In genomic region chr3:144491333-144491732, GRCh38 we compare ENCODE assay signal across 28 cellular contexts.
A peak's percentile ranks its signal among the peaks of the same experiment; 100 is the strongest.
DNase-seq lines count a peak whose midpoint lies in the region; ATAC-seq, FAIRE-seq and TF ChIP-seq lines count a peak whose summit lies in the region.
"Had no signal": no experiment of that assay in that cellular context is flagged by ENCODE, and none has a peak within 500 bp of the region (broad histone marks: within the 10 kb centered on the region; RNA-seq: fewer than 3 reads in every experiment).

No MANE protein-coding gene starts in this region.

- no peaks in the 10 kb centered on the region for H3K79me2 ChIP-seq in DND-41 (ENCODE audit: insufficient read depth, low read length)
- H3K79me2 ChIP-seq in endothelial cell of umbilical vein (ENCODE audit: control insufficient read depth, insufficient read depth, low read length) = no peaks in the 10 kb centered on the region

- peak; percentile 37; the same call in 2 of the 3 replicates for ATAC-seq in DND-41 (ENCODE audit: insufficient read depth, low read depth)
- peak; percentile 17; the same call in 1 of the 2 replicates for ATAC-seq in IMR-90 (ENCODE audit: low read depth)
- no peak for ATAC-seq in T-helper 17 cell
- ATAC-seq: activated CD4-positive, CD25-positive, alpha-beta regulatory T cell treated with anti-CD3 and anti-CD28 coated beads, Interleukin-2, amount 50 U/mL, for 24 hours; activated T-cell treated with anti-CD3 and anti-CD28 coated beads, Interleukin-2, amount 50 U/mL, for 72 hours; gastroesophageal sphincter; psoas muscle; sciatic nerve had no signal

- H3K36me3 Mint-ChIP-seq in MCF 10A (ENCODE audit: insufficient read depth, unreplicated experiment) (no peaks in the 10 kb centered on the region), T-helper 17 cell (ENCODE audit: low read depth) (no peaks in the 10 kb centered on the region)
- H3K36me3 Mint-ChIP-seq: activated CD4-positive, alpha-beta memory T cell treated with anti-CD3 and anti-CD28 coated beads for 36 hours; activated naive CD4-positive, alpha-beta T cell treated with anti-CD3 and anti-CD28 coated beads, Interleukin-2, amount 10 ng/mL, durations not matched to agents 7 days and 5 days; naive B cell had no signal

- no peak overlapping the region for H2AFZ ChIP-seq in DND-41 (ENCODE audit: low read depth, low read length)
- H2AFZ ChIP-seq in IMR-90 (replicated peaks; ENCODE audit: low read length, poor library complexity) = no peak overlapping the region
- H2AFZ ChIP-seq in endothelial cell of umbilical vein (ENCODE audit: low read depth, low read length) = peak overlapping the region; percentile 17
- peak overlapping the region; percentile 76 for H2AFZ ChIP-seq in mesenchymal stem cell (ENCODE audit: low read depth, low read length)

- H3K4me1 Mint-ChIP-seq in MCF 10A (ENCODE audit: insufficient read depth, unreplicated experiment) (no peaks in the 10 kb centered on the region), T-helper 17 cell (no peaks in the 10 kb centered on the region)
- H3K4me1 Mint-ChIP-seq: activated naive CD4-positive, alpha-beta T cell treated with anti-CD3 and anti-CD28 coated beads, Interleukin-2, amount 10 ng/mL, durations not matched to agents 7 days and 5 days; naive B cell had no signal

- H3K27me3 ChIP-seq in DND-41 (ENCODE audit: insufficient read depth, low read length, poor library complexity) (no peaks in the 10 kb centered on the region), IMR-90 (ENCODE audit: control insufficient read depth, insufficient read depth, low read length) (no peaks in the 10 kb centered on the region), endothelial cell of umbilical vein (ENCODE audit: control insufficient read depth in 2 of 2, insufficient read depth in 2 of 2, low read length in 2 of 2) (no peaks in the 10 kb centered on the region), mesenchymal stem cell (ENCODE audit: control insufficient read depth in 1 of 2, insufficient read depth in 1 of 2, low read length in 2 of 2) (no peaks in the 10 kb centered on the region)
- H3K27me3 ChIP-seq: brain microvascular endothelial cell, dorsolateral prefrontal cortex, gastroesophageal sphincter, SJSA1, tibial nerve had no signal

- H4K8ac ChIP-seq in IMR-90 (ENCODE audit: low read depth in 2 of 2, low read length in 2 of 2) (no peak overlapping the region), mesenchymal stem cell (ENCODE audit: low read length) (no peak overlapping the region)

- no peak overlapping the region for H3K27ac ChIP-seq in DND-41 (ENCODE audit: low read length)
- no peak overlapping the region for H3K27ac ChIP-seq in IMR-90 (ENCODE audit: insufficient read depth, low read length)
- no peak overlapping the region for H3K27ac ChIP-seq in endothelial cell of umbilical vein (ENCODE audit: insufficient read depth, low read depth, low read length)
- no peak overlapping the region for H3K27ac ChIP-seq in mesenchymal stem cell (ENCODE audit: low read length, poor library complexity, severe bottlenecking)
- H3K27ac ChIP-seq: brain microvascular endothelial cell, dorsolateral prefrontal cortex, gastroesophageal sphincter, left ventricle myocardium inferior, psoas muscle, SJSA1, tibial nerve had no signal

- H3K14ac ChIP-seq in IMR-90 (replicated peaks; ENCODE audit: low read depth, low read length) (no peak overlapping the region), mesenchymal stem cell (ENCODE audit: low read length in 2 of 2) (no peak overlapping the region)

- no peak for TF ChIP-seq RAD21 in IMR-90 (IDR thresholded peaks at IDR 0.05; ENCODE audit: low read length)

- no peak overlapping the region for H4K91ac ChIP-seq in IMR-90 (ENCODE audit: insufficient read depth, low read depth, low read length)
- H4K91ac ChIP-seq in mesenchymal stem cell (ENCODE audit: low read length) = no peak overlapping the region

- H3K9me1 ChIP-seq in IMR-90 (ENCODE audit: insufficient read depth, low read length) (no peaks in the 10 kb centered on the region), endothelial cell of umbilical vein (replicated peaks; ENCODE audit: control insufficient read depth, extremely low read depth, insufficient read depth, low read length) (no peaks in the 10 kb centered on the region)

- no peaks in the 10 kb centered on the region for H4K20me1 ChIP-seq in DND-41 (ENCODE audit: insufficient read depth, low read length)
- H4K20me1 ChIP-seq in IMR-90 (ENCODE audit: insufficient read depth, low read length) = no peaks in the 10 kb centered on the region
- H4K20me1 ChIP-seq in endothelial cell of umbilical vein (replicated peaks; ENCODE audit: control insufficient read depth, extremely low read depth, insufficient read depth, low read length) = no peaks in the 10 kb centered on the region

- H3K4me3 Mint-ChIP-seq in MCF 10A (ENCODE audit: unreplicated experiment) = no peak overlapping the region
- H3K4me3 Mint-ChIP-seq in T-helper 17 cell = no peak overlapping the region
- H3K4me3 Mint-ChIP-seq: activated CD4-positive, alpha-beta memory T cell treated with anti-CD3 and anti-CD28 coated beads for 36 hours; activated naive CD4-positive, alpha-beta T cell treated with anti-CD3 and anti-CD28 coated beads, Interleukin-2, amount 10 ng/mL, durations not matched to agents 7 days and 5 days; activated T-cell treated with anti-CD3 and anti-CD28 coated beads, Interleukin-2, amount 50 U/mL, for 72 hours; naive B cell had no signal

- no peak overlapping the region for H3K4ac ChIP-seq in IMR-90 (ENCODE audit: low read depth, low read length)
- H3K4ac ChIP-seq in mesenchymal stem cell (ENCODE audit: low read depth in 1 of 2, low read length in 2 of 2) = no peak overlapping the region

- H2BK120ac ChIP-seq in IMR-90 (ENCODE audit: low read depth, low read length) (no peak overlapping the region), mesenchymal stem cell (ENCODE audit: low read depth, low read length) (no peak overlapping the region)

- H4K5ac ChIP-seq in IMR-90 (ENCODE audit: low read depth, low read length) = no peak overlapping the region

- H3K4me3 ChIP-seq in DND-41 (ENCODE audit: low read depth in 1 of 2, low read length in 2 of 2) = no peak overlapping the region
- no peak overlapping the region for H3K4me3 ChIP-seq in IMR-90 (ENCODE audit: insufficient read depth, low read depth, low read length)
- H3K4me3 ChIP-seq in endothelial cell of umbilical vein (replicated peaks in 1 of 3; ENCODE audit: insufficient read depth in 1 of 3, low read depth in 1 of 3, low read length in 3 of 3) = no peak overlapping the region
- no peak overlapping the region for H3K4me3 ChIP-seq in mesenchymal stem cell (ENCODE audit: insufficient read depth in 1 of 2, low read depth in 1 of 2, low read length in 2 of 2)
- H3K4me3 ChIP-seq: dorsolateral prefrontal cortex, gastroesophageal sphincter, left ventricle myocardium inferior, psoas muscle, SJSA1, tibial nerve had no signal

- H2AK9ac ChIP-seq in IMR-90 (replicated peaks; ENCODE audit: low read depth, low read length, poor library complexity) = no peak overlapping the region

- H3K79me1 ChIP-seq in IMR-90 (ENCODE audit: low read depth in 1 of 2, low read length in 2 of 2) (no peaks in the 10 kb centered on the region), mesenchymal stem cell (replicated peaks; ENCODE audit: low read length, poor library complexity, severe bottlenecking) (no peaks in the 10 kb centered on the region)

- H3K9me3 ChIP-seq in DND-41 (ENCODE audit: insufficient read depth, low read length, severe bottlenecking) = no peaks in the 10 kb centered on the region
- no peaks in the 10 kb centered on the region for H3K9me3 ChIP-seq in IMR-90 (ENCODE audit: control insufficient read depth, insufficient read depth, low read length)
- no peaks in the 10 kb centered on the region for H3K9me3 ChIP-seq in endothelial cell of umbilical vein (replicated peaks; ENCODE audit: control insufficient read depth, insufficient read depth, low read length)
- H3K9me3 ChIP-seq in mesenchymal stem cell (ENCODE audit: control insufficient read depth, low read length) = no peaks in the 10 kb centered on the region
- H3K9me3 ChIP-seq in T-helper 17 cell (ENCODE audit: control insufficient read depth, low read length, poor library complexity, severe bottlenecking) = no peaks in the 10 kb centered on the region
- H3K9me3 ChIP-seq: gastroesophageal sphincter, psoas muscle, SJSA1, tibial nerve had no signal

- H3K23ac ChIP-seq in IMR-90 (ENCODE audit: low read depth, low read length) = no peak overlapping the region
- H3K23ac ChIP-seq in mesenchymal stem cell (ENCODE audit: low read length in 2 of 2) = no peak overlapping the region

- no peak overlapping the region for H2AK5ac ChIP-seq in IMR-90 (ENCODE audit: low read depth, low read length)
- H2AK5ac ChIP-seq in mesenchymal stem cell (ENCODE audit: low read length, severe bottlenecking) = no peak overlapping the region

- POLR2A ChIA-PET in IMR-90 (lab: Charles Lee; ENCODE audit: unreplicated experiment) (no interaction called here), endothelial cell of umbilical vein (lab: Charles Lee) (no interaction called here), MCF 10A (lab: Yijun Ruan, JAX) (no interaction called here)

- H3K4me1 ChIP-seq in DND-41 (ENCODE audit: insufficient read depth, low read length) = no peaks in the 10 kb centered on the region
- H3K4me1 ChIP-seq in IMR-90 (ENCODE audit: control insufficient read depth, insufficient read depth, low read length) = no peaks in the 10 kb centered on the region
- no peaks in the 10 kb centered on the region for H3K4me1 ChIP-seq in endothelial cell of umbilical vein (ENCODE audit: control insufficient read depth, extremely low read depth, insufficient read depth, low read length)
- H3K4me1 ChIP-seq in mesenchymal stem cell (ENCODE audit: control insufficient read depth, insufficient read depth, low read depth, low read length) = no peaks in the 10 kb centered on the region
- H3K4me1 ChIP-seq: gastroesophageal sphincter, left ventricle myocardium inferior, psoas muscle, SJSA1, tibial nerve had no signal

- dilution Hi-C loops in IMR-90 (cut with HindIII; ENCODE audit: low sequenced_read_pairs, unreplicated experiment) = no loop called here
- dilution Hi-C loops in endothelial cell of umbilical vein (cut with MboI; ENCODE audit: extremely low pct_ligation_motif_present, low sequenced_read_pairs) = no loop called here

- no peak overlapping the region for H3K56ac ChIP-seq in IMR-90 (ENCODE audit: extremely low read depth, insufficient read depth, low read length)

- TF ChIP-seq POLR2A in IMR-90 (IDR thresholded peaks at IDR 0.05; ENCODE audit: low read depth, low read length) = no peak
- no peak for TF ChIP-seq POLR2A in endothelial cell of umbilical vein (IDR thresholded peaks at IDR 0.05; ENCODE audit: low read depth, low read length)

- H3K4me2 ChIP-seq in DND-41 (ENCODE audit: insufficient read depth, low read length) = no peak overlapping the region
- H3K4me2 ChIP-seq in IMR-90 (ENCODE audit: low read depth, low read length) = no peak overlapping the region
- no peak overlapping the region for H3K4me2 ChIP-seq in endothelial cell of umbilical vein (ENCODE audit: insufficient read depth, low read length)
- no peak overlapping the region for H3K4me2 ChIP-seq in mesenchymal stem cell (ENCODE audit: low read length, poor library complexity, severe bottlenecking)

- H3K27ac Mint-ChIP-seq in MCF 10A (ENCODE audit: low read depth, unreplicated experiment) = no peak overlapping the region
- H3K27ac Mint-ChIP-seq in T-helper 17 cell = no peak overlapping the region
- H3K27ac Mint-ChIP-seq: activated CD4-positive, alpha-beta memory T cell treated with anti-CD3 and anti-CD28 coated beads for 36 hours; activated naive CD4-positive, alpha-beta T cell treated with anti-CD3 and anti-CD28 coated beads, Interleukin-2, amount 10 ng/mL, durations not matched to agents 7 days and 5 days; activated T-cell treated with anti-CD3 and anti-CD28 coated beads, Interleukin-2, amount 50 U/mL, for 72 hours had no signal

- H2BK12ac ChIP-seq in mesenchymal stem cell (ENCODE audit: low read length in 2 of 2) = no peak overlapping the region

- no peak for DNase-seq in DND-41
- no peak for DNase-seq in IMR-90
- DNase-seq in endothelial cell of umbilical vein (ENCODE audit: low read depth, low spot score) = no peak
- no peak for DNase-seq in mesenchymal stem cell
- DNase-seq in MCF 10A (ENCODE audit: unreplicated experiment) = no peak
- no peak for DNase-seq in activated naive CD4-positive, alpha-beta T cell (lab: John Stamatoyannopoulos, UW)
- no peak for DNase-seq in T-helper 17 cell
- DNase-seq in cerebellar nuclear complex (lab: John Stamatoyannopoulos, UW) = no peak
- DNase-seq: activated CD4-positive, alpha-beta memory T cell treated with anti-CD3 and anti-CD28 coated beads for 36 hours; activated naive CD4-positive, alpha-beta T cell treated with anti-CD3 and anti-CD28 coated beads, Interleukin-2, amount 10 ng/mL, durations not matched to agents 7 days and 5 days; activated T-cell treated with anti-CD3 and anti-CD28 coated beads, Interleukin-2, amount 50 U/mL, for 72 hours; brain microvascular endothelial cell; dorsolateral prefrontal cortex; left ventricle myocardium inferior; naive B cell; NCI-H2107; occipital lobe; psoas muscle; RPMI8226; stimulated activated CD4-positive, alpha-beta T cell treated with anti-CD3 and anti-CD28 coated beads, Interleukin-12 subunit alpha, Interleukin-12 subunit beta, amount 100 ng/mL, for 4 hours; stimulated activated CD4-positive, alpha-beta T cell treated with anti-CD3 and anti-CD28 coated beads, Interleukin-4, amount 100 ng/mL, for 24 hours had no signal

- no peaks in the 10 kb centered on the region for H3K27me3 Mint-ChIP-seq in MCF 10A (ENCODE audit: insufficient read depth, unreplicated experiment)
- H3K27me3 Mint-ChIP-seq in T-helper 17 cell = peaks cover 5% of the 10 kb centered on the region
- H3K27me3 Mint-ChIP-seq: activated CD4-positive, alpha-beta memory T cell treated with anti-CD3 and anti-CD28 coated beads for 36 hours; activated naive CD4-positive, alpha-beta T cell treated with anti-CD3 and anti-CD28 coated beads, Interleukin-2, amount 10 ng/mL, durations not matched to agents 7 days and 5 days; naive B cell had no signal

- intact Hi-C loops in IMR-90 (cut with micrococcal nuclease) = no loop called here
- intact Hi-C loops in endothelial cell of umbilical vein (cut with micrococcal nuclease) = no loop called here
- intact Hi-C loops in MCF 10A (cut with micrococcal nuclease) = no loop called here

- H3K18ac ChIP-seq in IMR-90 (ENCODE audit: low read depth, low read length) = no peak overlapping the region
- H3K18ac ChIP-seq in mesenchymal stem cell (ENCODE audit: low read depth in 1 of 2, low read length in 2 of 2) = no peak overlapping the region

- BruUV-seq in IMR-90 (replicated peaks; lab: Mats Ljungman, UMichigan) (no TSS peak), endothelial cell of umbilical vein (replicated peaks; lab: Mats Ljungman, UMichigan) (no TSS peak), MCF 10A (replicated peaks; lab: Mats Ljungman, UMichigan) (no TSS peak)

- H2BK5ac ChIP-seq in IMR-90 (ENCODE audit: low read depth, low read length, poor library complexity, severe bottlenecking) (no peak overlapping the region), mesenchymal stem cell (ENCODE audit: low read depth, low read length, poor library complexity, severe bottlenecking) (no peak overlapping the region)

- TF ChIP-seq CTCF in DND-41 (IDR thresholded peaks at IDR 0.05; ENCODE audit: borderline replicate concordance, extremely low read depth, low read length, poor library complexity, severe bottlenecking) (no peak), IMR-90 (conservative IDR thresholded peaks at IDR 0.05; ENCODE audit: low read depth, low read length) (no peak), endothelial cell of umbilical vein (IDR thresholded peaks at IDR 0.05; ENCODE audit: extremely low read depth in 1 of 2, insufficient read depth in 1 of 2, low read depth in 1 of 2, low read length in 2 of 2) (no peak), MCF 10A (IDR thresholded peaks at IDR 0.05; ENCODE audit: unreplicated experiment) (no peak)

- H3K9ac ChIP-seq in DND-41 (ENCODE audit: low read depth, low read length) (no peak overlapping the region), IMR-90 (ENCODE audit: low read depth, low read length) (no peak overlapping the region), endothelial cell of umbilical vein (replicated peaks; ENCODE audit: extremely low read depth, insufficient read depth, low read length) (no peak overlapping the region), mesenchymal stem cell (ENCODE audit: low read length) (no peak overlapping the region)

- H2BK20ac ChIP-seq in IMR-90 (ENCODE audit: low read depth, low read length) = no peak overlapping the region

- H2BK15ac ChIP-seq in IMR-90 (ENCODE audit: low read depth, low read length) (no peak overlapping the region), mesenchymal stem cell (ENCODE audit: low read depth, poor library complexity, severe bottlenecking) (no peak overlapping the region)

- CTCF ChIA-PET in IMR-90 (lab: Yijun Ruan, JAX) = no interaction called here
- CTCF ChIA-PET in endothelial cell of umbilical vein (lab: Charles Lee) = no interaction called here
- CTCF ChIA-PET in MCF 10A (lab: Yijun Ruan, JAX) = no interaction called here

- no peak for FAIRE-seq in endothelial cell of umbilical vein (lab: Jason Lieb, UNC)
- FAIRE-seq: G401.6, TTC549 had no signal

- in situ Hi-C loops in IMR-90 (cut with MboI; ENCODE audit: low sequenced_read_pairs) = no loop called here

- no peaks in the 10 kb centered on the region for H3K36me3 ChIP-seq in DND-41 (ENCODE audit: insufficient read depth, low read length)
- no peaks in the 10 kb centered on the region for H3K36me3 ChIP-seq in IMR-90 (ENCODE audit: control insufficient read depth, insufficient read depth, low read length)
- no peaks in the 10 kb centered on the region for H3K36me3 ChIP-seq in endothelial cell of umbilical vein (ENCODE audit: control insufficient read depth in 2 of 2, extremely low read depth in 1 of 2, insufficient read depth in 2 of 2, low read length in 2 of 2)
- H3K36me3 ChIP-seq in mesenchymal stem cell (ENCODE audit: control insufficient read depth in 1 of 2, insufficient read depth in 2 of 2, low read depth in 1 of 2, low read length in 2 of 2) = no peaks in the 10 kb centered on the region
- H3K36me3 ChIP-seq: brain microvascular endothelial cell, gastroesophageal sphincter, left ventricle myocardium inferior, SJSA1, tibial nerve had no signal

- no peaks in the 10 kb centered on the region for H3K9me3 Mint-ChIP-seq in MCF 10A (ENCODE audit: unreplicated experiment)
- H3K9me3 Mint-ChIP-seq: activated CD4-positive, alpha-beta memory T cell treated with anti-CD3 and anti-CD28 coated beads for 36 hours; activated naive CD4-positive, alpha-beta T cell treated with anti-CD3 and anti-CD28 coated beads, Interleukin-2, amount 10 ng/mL, durations not matched to agents 7 days and 5 days; activated T-cell treated with anti-CD3 and anti-CD28 coated beads, Interleukin-2, amount 50 U/mL, for 72 hours had no signal

Comparison
In these comparisons a context has a peak if more than half of its experiments do, and no peak if none do; other contexts are left out.
1. H2AFZ ChIP-seq: peak in endothelial cell of umbilical vein (single experiment) and mesenchymal stem cell (single experiment); none in DND-41 (single experiment) and IMR-90 (single experiment).